In genomic region chr17:78148286-78149016, GRCh38 we compare ENCODE assay signal across 1 cellular context.
TF ChIP-seq lines count a peak whose summit lies in the region.

No MANE protein-coding gene starts in this region.

TF ChIP-seq in liver, 16 proteins besides CTCF, POLR2A, EP300 and RAD21 (continued from another document):
- TF ChIP-seq REST (IDR thresholded peaks at IDR 0.05) = no peak
- no peak for TF ChIP-seq FOXA1 (IDR thresholded peaks at IDR 0.05)
- no peak for TF ChIP-seq MAX (IDR thresholded peaks at IDR 0.05)
- peak in 1 of 2 donors; percentile 10 for TF ChIP-seq HNF4A (conservative IDR thresholded peaks at IDR 0.05)
- no peak for TF ChIP-seq NR2F2 (IDR thresholded peaks at IDR 0.05)
- TF ChIP-seq RXRA (IDR thresholded peaks at IDR 0.05) = no peak
TF ChIP-seq in liver: peak in this region for 2.
